Comparison of ENCODE assay signal across 22 cellular contexts in the genomic region with DNA sequence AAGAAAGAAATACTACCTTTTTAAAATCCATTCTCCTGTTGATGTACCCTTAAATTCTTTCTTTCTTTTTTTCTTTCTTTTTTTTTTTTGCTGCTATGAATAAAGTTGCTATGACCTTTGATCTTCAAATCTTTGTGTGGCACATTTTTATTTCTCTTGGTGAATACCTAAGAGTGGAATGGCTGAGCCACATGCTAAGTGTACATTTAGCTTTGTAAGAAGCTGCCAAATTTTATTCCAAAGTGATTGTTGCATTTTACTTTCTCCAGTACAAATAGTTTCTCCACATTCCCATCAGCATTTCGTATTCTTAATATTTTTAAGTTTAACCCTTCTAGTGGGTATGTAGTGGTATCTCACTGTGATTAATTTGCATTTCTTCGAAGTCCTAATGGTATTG.
"Had no signal": no experiment of that assay in that cellular context is flagged by ENCODE, and none has a peak within 500 bp of the region (broad histone marks: within the 10 kb centered on the region; RNA-seq: fewer than 3 reads in every experiment).

No MANE protein-coding gene starts in this region.

- H3K4me3 ChIP-seq: ascending aorta, gastroesophageal sphincter, heart left ventricle, left ventricle myocardium inferior, psoas muscle, testis had no signal

- DNase-seq: activated CD4-positive, alpha-beta T cell treated with anti-CD3 and anti-CD28 coated beads, Interleukin-2, amount 10 ng/mL, durations not matched to agents 7 days and 5 days; activated CD8-positive, alpha-beta T cell treated with anti-CD3 and anti-CD28 coated beads, Interleukin-2, amount 10 ng/mL, durations not matched to agents 7 days and 5 days; activated naive CD4-positive, alpha-beta T cell treated with anti-CD3 and anti-CD28 coated beads for 36 hours; activated naive CD8-positive, alpha-beta T cell treated with anti-CD3 and anti-CD28 coated beads, Interleukin-2, amount 50 U/mL, for 24 hours; activated T-cell treated with anti-CD3 and anti-CD28 coated beads, Interleukin-2, amount 50 U/mL, for 24 hours; dermis blood vessel endothelial cell; effector memory CD4-positive, alpha-beta T cell; heart left ventricle; kidney glomerular epithelial cell; left ventricle myocardium inferior; nephron progenitor cell; psoas muscle; right cardiac atrium; small intestine; stimulated activated CD4-positive, alpha-beta T cell treated with anti-CD3 and anti-CD28 coated beads, Interleukin-4, amount 100 ng/mL, for 1 hour; T-cell; testis had no signal

- H3K27me3 ChIP-seq: ascending aorta, gastroesophageal sphincter, heart left ventricle, testis had no signal

- H3K9me3 ChIP-seq: ascending aorta, gastroesophageal sphincter, heart left ventricle, left ventricle myocardium inferior, psoas muscle, testis had no signal

- H3K27ac ChIP-seq: ascending aorta, gastroesophageal sphincter, heart left ventricle, left ventricle myocardium inferior, psoas muscle, testis had no signal

- FAIRE-seq: endothelial cell of umbilical vein, small intestine had no signal

- H3K36me3 ChIP-seq: ascending aorta, gastroesophageal sphincter, heart left ventricle, left ventricle myocardium inferior had no signal

- H3K4me1 ChIP-seq: ascending aorta, psoas muscle, testis had no signal

- ATAC-seq: activated CD4-positive, CD25-positive, alpha-beta regulatory T cell treated with anti-CD3 and anti-CD28 coated beads, Interleukin-2, amount 50 U/mL, for 24 hours; activated CD8-positive, alpha-beta T cell treated with anti-CD3 and anti-CD28 coated beads, Interleukin-2, amount 10 ng/mL, durations not matched to agents 7 days and 5 days; activated naive CD8-positive, alpha-beta T cell treated with anti-CD3 and anti-CD28 coated beads, Interleukin-2, amount 50 U/mL, for 24 hours; gastroesophageal sphincter; heart left ventricle; psoas muscle; right cardiac atrium; stimulated activated effector memory CD8-positive, alpha-beta T cell treated with anti-CD3 and anti-CD28 coated beads, Interleukin-12 subunit alpha, Interleukin-12 subunit beta, amount 100 ng/mL, for 72 hours; T-cell had no signal
